In genomic region chr22:46064966-46065666, GRCh38 we compare ENCODE assay signal across 9 cellular contexts.
DNase-seq lines count a peak whose midpoint lies in the region; ATAC-seq, FAIRE-seq and TF ChIP-seq lines count a peak whose summit lies in the region.
"Had no signal": no experiment of that assay in that cellular context is flagged by ENCODE, and none has a peak within 500 bp of the region (broad histone marks: within the 10 kb centered on the region; RNA-seq: fewer than 3 reads in every experiment).

No MANE protein-coding gene starts in this region.

- WGBS in esophagus, 2 donors = 25 to 39% methylated on average over 17 of the region's 17 CpGs

- peaks cover 38% of the 10 kb centered on the region for H4K20me1 ChIP-seq in BLaER1
- H4K20me1 ChIP-seq in OCI-LY1 (ENCODE audit: insufficient read depth, low read length) = no peaks in the 10 kb centered on the region

- no peak for FAIRE-seq in GM19239 (lab: Jason Lieb, UNC)
- FAIRE-seq: bronchial epithelial cell had no signal

- H2AFZ ChIP-seq in OCI-LY1 (ENCODE audit: low read length) (no peak overlapping the region), parathyroid adenoma (no peak overlapping the region)

- H3K36me3 ChIP-seq in BLaER1 (peaks cover 5% of the 10 kb centered on the region; the same call in 1 of the 2 replicates), OCI-LY1 (ENCODE audit: insufficient read depth, low read length) (no peaks in the 10 kb centered on the region), esophagus (ENCODE audit: control insufficient read depth in 2 of 2, insufficient read depth in 2 of 2, low read length in 1 of 2) (peaks cover 0 to 3% of the 10 kb centered on the region in 2 donors), parathyroid adenoma (ENCODE audit: control insufficient read depth, insufficient read depth, low read length) (no peaks in the 10 kb centered on the region)

- no peak overlapping the region for H3K9ac ChIP-seq in BLaER1
- peak overlapping the region; percentile 33 for H3K9ac ChIP-seq in OCI-LY1 (ENCODE audit: low read length)
- no peak overlapping the region for H3K9ac ChIP-seq in parathyroid adenoma

- H3K9me3 ChIP-seq in BLaER1 (no peaks in the 10 kb centered on the region), OCI-LY1 (ENCODE audit: low read length) (no peaks in the 10 kb centered on the region), esophagus (ENCODE audit: control insufficient read depth in 2 of 2, insufficient read depth in 1 of 2, low read depth in 1 of 2, low read length in 1 of 2) (no peaks in the 10 kb centered on the region), parathyroid adenoma (ENCODE audit: control insufficient read depth, low read length) (no peaks in the 10 kb centered on the region)

- H3K4me3 ChIP-seq in BLaER1 (no peak overlapping the region), OCI-LY1 (ENCODE audit: low read depth, low read length, poor library complexity, severe bottlenecking) (peak overlapping the region; percentile 20), esophagus (ENCODE audit: low read depth in 1 of 2, low read length in 2 of 2) (peak overlapping the region in 1 of 2 donors; percentile 26), parathyroid adenoma (ENCODE audit: low read depth, low read length) (no peak overlapping the region)

- H3K79me2 ChIP-seq in OCI-LY1 (ENCODE audit: insufficient read depth, low read length) (peaks cover 40% of the 10 kb centered on the region), parathyroid adenoma (peaks cover 34% of the 10 kb centered on the region)

- no peaks in the 10 kb centered on the region for H3K9me2 ChIP-seq in OCI-LY1 (ENCODE audit: low read depth, low read length)

- TF ChIP-seq CTCF in OCI-LY1 (IDR thresholded peaks at IDR 0.05; ENCODE audit: low read length) (no peak), parathyroid adenoma (IDR thresholded peaks at IDR 0.05) (no peak)

- H3K4me2 ChIP-seq in BLaER1 = peak overlapping the region; percentile 9; the same call in 1 of the 2 replicates
- peak overlapping the region; percentile 80 for H3K4me2 ChIP-seq in OCI-LY1 (ENCODE audit: low read length)
- H3K4me2 ChIP-seq in parathyroid adenoma (ENCODE audit: low read length) = peak overlapping the region; percentile 7

- H3K27ac ChIP-seq in BLaER1 (no peak overlapping the region), OCI-LY1 (ENCODE audit: low read depth, low read length, poor library complexity, severe bottlenecking) (peak overlapping the region; percentile 88), esophagus (ENCODE audit: low read depth in 2 of 2, low read length in 1 of 2) (peak overlapping the region; percentile 94 to 97), parathyroid adenoma (peak overlapping the region; percentile 37)

- DNase-seq in GM19239 (ENCODE audit: insufficient read length, low spot score) (no peak), occipital lobe (lab: John Stamatoyannopoulos, UW) (no peak)

- H3F3A ChIP-seq in OCI-LY1 (ENCODE audit: insufficient read depth, low read length) = no peaks in the 10 kb centered on the region

- no peak for ATAC-seq in HG02970 (IDR thresholded peaks at IDR 0.05; ENCODE audit: low FRiP score, unreplicated experiment)
- ATAC-seq in HG03439 (IDR thresholded peaks at IDR 0.05; ENCODE audit: unreplicated experiment) = no peak

- H3K4me1 ChIP-seq in BLaER1 (peaks cover 68% of the 10 kb centered on the region), OCI-LY1 (ENCODE audit: insufficient read depth, low read length, severe bottlenecking) (peaks cover 75% of the 10 kb centered on the region), esophagus (ENCODE audit: control insufficient read depth in 2 of 2, insufficient read depth in 2 of 2, low read length in 1 of 2) (peaks cover 6 to 16% of the 10 kb centered on the region in 2 donors), parathyroid adenoma (peaks cover 2% of the 10 kb centered on the region)

- peaks cover 69% of the 10 kb centered on the region for H3K27me3 ChIP-seq in BLaER1
- H3K27me3 ChIP-seq in OCI-LY1 (ENCODE audit: insufficient read depth, low read length) = no peaks in the 10 kb centered on the region
- H3K27me3 ChIP-seq in esophagus (ENCODE audit: control insufficient read depth in 1 of 2, insufficient read depth in 2 of 2, low read length in 2 of 2) = no peaks in the 10 kb centered on the region
- H3K27me3 ChIP-seq in parathyroid adenoma (ENCODE audit: control insufficient read depth, insufficient read depth, low read length) = no peaks in the 10 kb centered on the region

Comparison
In these comparisons a context has a peak if more than half of its experiments do, and no peak if none do; other contexts are left out.
1. H3K4me2 ChIP-seq: peak in every context shown above with its lines; median percentile 80 in OCI-LY1; 9 in BLaER1; 7 in parathyroid adenoma.